19 cellular contexts compared by ENCODE assay signal in the genomic region with DNA sequence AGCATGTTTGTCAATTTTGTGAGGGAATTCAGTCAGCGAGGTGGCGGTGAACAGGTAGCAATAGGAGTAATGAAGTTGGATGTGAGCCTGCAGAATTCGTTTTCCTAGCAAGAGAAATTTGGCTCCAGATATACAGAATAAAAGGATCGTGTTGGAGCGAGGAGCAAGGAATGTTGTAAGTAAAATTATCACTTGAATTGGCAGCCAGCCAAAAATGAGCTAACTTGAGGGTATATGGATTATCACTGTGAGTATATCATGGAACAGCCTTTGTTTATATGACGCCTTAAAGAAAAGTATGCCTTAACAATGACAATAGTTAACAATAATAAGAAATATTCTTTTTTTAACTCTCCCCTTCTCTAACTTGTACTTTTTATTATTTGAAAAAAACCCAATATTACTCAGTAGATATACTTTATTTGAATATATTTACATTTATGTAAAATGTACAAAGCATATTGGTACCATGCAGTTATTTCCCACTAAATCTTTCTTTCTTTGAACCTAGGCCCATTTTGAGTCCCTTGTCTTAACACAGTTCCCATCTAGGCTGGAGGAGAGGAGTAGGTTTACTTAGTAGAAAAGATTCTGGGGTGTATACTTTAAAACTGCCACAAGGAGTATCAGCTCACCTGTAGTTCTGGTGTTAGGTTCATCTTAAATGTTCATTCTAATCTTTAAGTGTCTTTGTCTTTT. TPM values are rescaled to one million over a fixed set of nuclear protein-coding genes. Genes with fewer than 3 reads are reported as not detected.
"Had no signal": no experiment of that assay in that cellular context is flagged by ENCODE, and none has a peak within 500 bp of the region (broad histone marks: within the 10 kb centered on the region; RNA-seq: fewer than 3 reads in every experiment).

No MANE protein-coding gene starts in this region.

- H3K4me1 Mint-ChIP-seq: central memory CD8-positive, alpha-beta T cell; naive thymus-derived CD4-positive, alpha-beta T cell; stimulated activated effector memory CD8-positive, alpha-beta T cell treated with anti-CD3 and anti-CD28 coated beads, Interleukin-12 subunit alpha, Interleukin-12 subunit beta, amount 100 ng/mL, for 72 hours had no signal

- H3K27ac Mint-ChIP-seq: activated T-helper 2 cell treated with anti-CD3 and anti-CD28 coated beads, Interferon-gamma antibody, Interleukin-2, Interleukin-4, amounts not matched to agents 10 μg/mL and 5 μg/mL and 100 μg/mL, durations not matched to agents 14 hours and 24 hours and 36 hours; stimulated activated effector memory CD8-positive, alpha-beta T cell treated with anti-CD3 and anti-CD28 coated beads, Interleukin-12 subunit alpha, Interleukin-12 subunit beta, amount 100 ng/mL, for 72 hours had no signal

- H3K27me3 ChIP-seq: body of pancreas, neutrophil, thyroid gland had no signal

- H3K9me3 Mint-ChIP-seq: activated T-helper 2 cell treated with anti-CD3 and anti-CD28 coated beads, Interferon-gamma antibody, Interleukin-2, Interleukin-4, amounts not matched to agents 10 μg/mL and 5 μg/mL and 100 μg/mL, durations not matched to agents 14 hours and 24 hours and 36 hours had no signal

- H3K4me3 Mint-ChIP-seq: central memory CD8-positive, alpha-beta T cell; naive thymus-derived CD4-positive, alpha-beta T cell; stimulated activated effector memory CD8-positive, alpha-beta T cell treated with anti-CD3 and anti-CD28 coated beads, Interleukin-12 subunit alpha, Interleukin-12 subunit beta, amount 100 ng/mL, for 72 hours had no signal

- H3K36me3 Mint-ChIP-seq: naive thymus-derived CD4-positive, alpha-beta T cell; stimulated activated effector memory CD8-positive, alpha-beta T cell treated with anti-CD3 and anti-CD28 coated beads, Interleukin-12 subunit alpha, Interleukin-12 subunit beta, amount 100 ng/mL, for 72 hours had no signal

- H3K27me3 Mint-ChIP-seq: central memory CD8-positive, alpha-beta T cell; naive thymus-derived CD4-positive, alpha-beta T cell had no signal

- H3K4me1 ChIP-seq: body of pancreas, thyroid gland had no signal

- H3K36me3 ChIP-seq: neutrophil, thyroid gland had no signal

- DNase-seq: activated CD4-positive, alpha-beta T cell treated with anti-CD3 and anti-CD28 coated beads, Interleukin-2, amount 50 U/mL, for 1 hour; activated naive CD4-positive, alpha-beta T cell treated with anti-CD3 and anti-CD28 coated beads, Interleukin-2, amount 50 U/mL, for 16 hours; activated T-cell treated with anti-CD3 and anti-CD28 coated beads for 4 hours; amniotic stem cell; body of pancreas; dermis blood vessel endothelial cell; erythroblast; left cardiac atrium; naive thymus-derived CD4-positive, alpha-beta T cell; right cardiac atrium; thyroid gland had no signal

- ATAC-seq: body of pancreas; left cardiac atrium; naive thymus-derived CD4-positive, alpha-beta T cell; right cardiac atrium; stimulated activated effector memory CD8-positive, alpha-beta T cell treated with anti-CD3 and anti-CD28 coated beads, Interleukin-12 subunit alpha, Interleukin-12 subunit beta, amount 100 ng/mL, for 72 hours had no signal

- H3K4me3 ChIP-seq: body of pancreas, lung, smooth muscle cell, thyroid gland had no signal

- H3K27ac ChIP-seq: body of pancreas, neutrophil, thyroid gland had no signal

- H3K9me3 ChIP-seq: body of pancreas, neutrophil, thyroid gland had no signal

RNA-seq across cellular contexts. Expression of a gene that starts 29.3 kb away (rescaled TPM):
- total RNA-seq: activated CD8-positive, alpha-beta memory T cell treated with anti-CD3 and anti-CD28 coated beads for 36 hours; activated T-helper 2 cell treated with anti-CD3 and anti-CD28 coated beads, Interferon-gamma antibody, Interleukin-2, Interleukin-4, amounts not matched to agents 10 μg/mL and 5 μg/mL and 100 μg/mL, durations not matched to agents 14 hours and 24 hours and 36 hours; mononuclear cell; naive thymus-derived CD4-positive, alpha-beta T cell had no signal
- polyA plus RNA-seq: lung; naive thymus-derived CD4-positive, alpha-beta T cell had no signal
